22 cellular contexts compared by ENCODE assay signal in the genomic region with DNA sequence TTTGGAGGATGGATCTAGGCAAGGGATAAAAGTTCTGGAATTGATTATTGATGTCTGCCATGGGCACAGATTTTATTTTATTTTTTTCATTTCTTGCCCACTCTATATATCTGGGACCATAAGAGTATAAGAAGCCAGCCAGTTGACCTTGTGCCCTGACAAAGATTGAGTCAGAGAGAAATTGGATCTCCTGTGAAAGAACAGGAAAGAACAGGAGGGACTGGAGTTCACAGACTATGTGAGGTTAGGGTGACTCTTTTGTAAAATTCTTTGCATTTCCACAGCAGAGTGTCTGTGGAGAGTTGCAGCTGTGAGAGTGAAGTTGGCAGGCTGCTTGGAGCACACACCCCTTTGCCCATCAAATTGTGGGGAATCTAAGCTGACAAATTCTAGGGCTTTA.
"Had no signal": no experiment of that assay in that cellular context is flagged by ENCODE, and none has a peak within 500 bp of the region (broad histone marks: within the 10 kb centered on the region; RNA-seq: fewer than 3 reads in every experiment).

No MANE protein-coding gene starts in this region.

- H3K4me1 ChIP-seq: esophagus muscularis mucosa, gastrocnemius medialis, parathyroid adenoma, right atrium auricular region, stomach, thyroid gland, vagina had no signal

- H3K9me3 ChIP-seq: gastrocnemius medialis, mucosa of descending colon, stomach, thyroid gland, vagina had no signal

- ATAC-seq: gastrocnemius medialis; mucosa of descending colon; natural killer cell treated with Interleukin-12 subunit alpha and Interleukin-12 subunit beta and Interleukin-15 and Interleukin-18, amount 100 ng/mL, for 72 hours; sciatic nerve; stimulated activated effector memory CD8-positive, alpha-beta T cell treated with anti-CD3 and anti-CD28 coated beads, Interleukin-12 subunit alpha, Interleukin-12 subunit beta, amount 100 ng/mL, for 72 hours had no signal

- H3K4me2 ChIP-seq: neural progenitor cell had no signal

- H3K27ac ChIP-seq: coronary artery, esophagus muscularis mucosa, gastrocnemius medialis, neural progenitor cell, parathyroid adenoma, right atrium auricular region, stomach, thyroid gland, vagina had no signal

- H3K36me3 ChIP-seq: esophagus muscularis mucosa, gastrocnemius medialis, neural progenitor cell, right atrium auricular region, stomach, thyroid gland, vagina had no signal

- H2AFZ ChIP-seq: neural progenitor cell, parathyroid adenoma had no signal

- H3K4me3 ChIP-seq: coronary artery, esophagus muscularis mucosa, gastrocnemius medialis, lung, mucosa of descending colon, neural progenitor cell, right atrium auricular region, stomach, thyroid gland, vagina had no signal

- H3K27me3 ChIP-seq: esophagus muscularis mucosa, gastrocnemius medialis, neural progenitor cell, right atrium auricular region, stomach, thyroid gland, vagina had no signal

- DNase-seq: dermis blood vessel endothelial cell; effector memory CD4-positive, alpha-beta T cell; gastrocnemius medialis; head of caudate nucleus; kidney; mucosa of descending colon; naive B cell; stimulated activated CD4-positive, alpha-beta T cell treated with anti-CD3 and anti-CD28 coated beads, Interleukin-2, amount 100 ng/mL, for 24 hours; stimulated activated CD4-positive, alpha-beta T cell treated with anti-CD3 and anti-CD28 coated beads, Interleukin-4, amount 100 ng/mL, for 24 hours; stimulated activated naive CD4-positive, alpha-beta T cell treated with Interleukin-2 at 50 U/mL for 16 hours; stomach; thyroid gland had no signal

- H3K9ac ChIP-seq: neural progenitor cell, parathyroid adenoma had no signal
